In genomic region chr1:1596493-1597274, GRCh38 we compare ENCODE assay signal across 19 cellular contexts. TPM values are rescaled to one million over a fixed set of nuclear protein-coding genes. Genes with fewer than 3 reads are reported as not detected.
DNase-seq lines count a peak whose midpoint lies in the region; ATAC-seq, FAIRE-seq and TF ChIP-seq lines count a peak whose summit lies in the region.
"Had no signal": no experiment of that assay in that cellular context is flagged by ENCODE, and none has a peak within 500 bp of the region (broad histone marks: within the 10 kb centered on the region; RNA-seq: fewer than 3 reads in every experiment).

No MANE protein-coding gene starts in this region.

- H3K14ac ChIP-seq in IMR-90 (replicated peaks; ENCODE audit: low read depth, low read length), result no peak overlapping the region

- no peaks in the 10 kb centered on the region for H3K9me1 ChIP-seq in IMR-90 (ENCODE audit: insufficient read depth, low read length)

- no peaks in the 10 kb centered on the region for H3K79me1 ChIP-seq in IMR-90 (ENCODE audit: low read depth in 1 of 2, low read length in 2 of 2)

- H3K27me3 ChIP-seq in IMR-90 (ENCODE audit: control insufficient read depth, insufficient read depth, low read length) (peaks cover 24% of the 10 kb centered on the region), iPS-15b (ENCODE audit: control insufficient read depth, insufficient read depth, low read length) (peaks cover 38% of the 10 kb centered on the region), pancreas (no peaks in the 10 kb centered on the region)

- in situ Hi-C loops in IMR-90 (cut with MboI; ENCODE audit: low sequenced_read_pairs), result no loop called here

- intact Hi-C loops in IMR-90 (cut with micrococcal nuclease) (no loop called here), pancreas (cut with DNase I) (no loop called here)

- BruUV-seq in IMR-90 (replicated peaks; lab: Mats Ljungman, UMichigan), result no TSS peak

- H3K9me3 ChIP-seq in IMR-90 (ENCODE audit: control insufficient read depth, insufficient read depth, low read length) (no peaks in the 10 kb centered on the region), iPS-15b (ENCODE audit: control insufficient read depth, insufficient read depth, low read length) (no peaks in the 10 kb centered on the region), pancreas (no peaks in the 10 kb centered on the region)
- H3K9me3 ChIP-seq: psoas muscle, uterus had no signal

- H3K36me3 ChIP-seq in IMR-90 (ENCODE audit: control insufficient read depth, insufficient read depth, low read length) (no peaks in the 10 kb centered on the region), iPS-15b (ENCODE audit: control insufficient read depth, insufficient read depth, low read length) (no peaks in the 10 kb centered on the region), pancreas (no peaks in the 10 kb centered on the region)
- H3K36me3 ChIP-seq: neural progenitor cell, uterus had no signal

- no peak for FAIRE-seq in pancreas (lab: Jason Lieb, UNC)

- no peak overlapping the region for H2BK20ac ChIP-seq in IMR-90 (ENCODE audit: low read depth, low read length)

- no peak overlapping the region for H2BK5ac ChIP-seq in IMR-90 (ENCODE audit: low read depth, low read length, poor library complexity, severe bottlenecking)

- no peak overlapping the region for H3K4me2 ChIP-seq in IMR-90 (ENCODE audit: low read depth, low read length)
- H3K4me2 ChIP-seq: neural progenitor cell had no signal

- 30% methylated on average over 12 of the region's 12 CpGs; no CpG with 5 or more reads in 1 of the 2 experiments for WGBS in IMR-90 (ENCODE audit: extremely low coverage in 2 of 2, insufficient read length in 1 of 2), 2 experiments
- 52 to 57% methylated on average over 11 to 12 of the region's 12 CpGs for WGBS in pancreas, 2 donors

- H2AK9ac ChIP-seq in IMR-90 (replicated peaks; ENCODE audit: low read depth, low read length, poor library complexity), result no peak overlapping the region

- H3K27ac ChIP-seq in IMR-90 (ENCODE audit: insufficient read depth, low read length) (no peak overlapping the region), pancreas (no peak overlapping the region)
- H3K27ac ChIP-seq: neural progenitor cell, psoas muscle, skin epidermis, uterus had no signal

- H2BK120ac ChIP-seq in IMR-90 (ENCODE audit: low read depth, low read length), result no peak overlapping the region

- no peak overlapping the region for H3K56ac ChIP-seq in IMR-90 (ENCODE audit: extremely low read depth, insufficient read depth, low read length)

- H3K4ac ChIP-seq in IMR-90 (ENCODE audit: low read depth, low read length), result no peak overlapping the region

- peak overlapping the region; percentile 14 for H2AFZ ChIP-seq in IMR-90 (replicated peaks; ENCODE audit: low read length, poor library complexity)
- H2AFZ ChIP-seq: neural progenitor cell had no signal

- no peak for ATAC-seq in IMR-90 (ENCODE audit: low read depth)
- no peak for ATAC-seq in pancreas
- ATAC-seq in GM19023 (IDR thresholded peaks at IDR 0.05; ENCODE audit: unreplicated experiment), result no peak
- ATAC-seq in HG02588 (IDR thresholded peaks at IDR 0.05; ENCODE audit: unreplicated experiment), result no peak

- H3K9ac ChIP-seq in IMR-90 (ENCODE audit: low read depth, low read length) (no peak overlapping the region), iPS-15b (ENCODE audit: low read depth, low read length) (peak overlapping the region; percentile 24)
- H3K9ac ChIP-seq: neural progenitor cell had no signal

- H3K23ac ChIP-seq in IMR-90 (ENCODE audit: low read depth, low read length), result no peak overlapping the region

- no peak for TF ChIP-seq POLR2A in IMR-90 (IDR thresholded peaks at IDR 0.05; ENCODE audit: low read depth, low read length)

- H4K8ac ChIP-seq in IMR-90 (ENCODE audit: low read depth in 2 of 2, low read length in 2 of 2), result no peak overlapping the region

- H4K91ac ChIP-seq in IMR-90 (ENCODE audit: insufficient read depth, low read depth, low read length), result no peak overlapping the region

- dilution Hi-C loops in IMR-90 (cut with HindIII; ENCODE audit: low sequenced_read_pairs, unreplicated experiment), result no loop called here

- H4K5ac ChIP-seq in IMR-90 (ENCODE audit: low read depth, low read length), result no peak overlapping the region

- POLR2A ChIA-PET in IMR-90 (lab: Charles Lee; ENCODE audit: unreplicated experiment), result no interaction called here

- TF ChIP-seq RAD21 in IMR-90 (IDR thresholded peaks at IDR 0.05; ENCODE audit: low read length), result no peak

- H2AK5ac ChIP-seq in IMR-90 (ENCODE audit: low read depth, low read length), result no peak overlapping the region

- H2BK15ac ChIP-seq in IMR-90 (ENCODE audit: low read depth, low read length), result no peak overlapping the region

- TF ChIP-seq CTCF in GM10266 (IDR thresholded peaks at IDR 0.05; ENCODE audit: control insufficient read depth, insufficient read depth, low read depth, missing control alignments), result no peak
- no peak for TF ChIP-seq CTCF in IMR-90 (conservative IDR thresholded peaks at IDR 0.05; ENCODE audit: low read depth, low read length)
- TF ChIP-seq CTCF in pancreas (IDR thresholded peaks at IDR 0.05), result no peak

- no peak overlapping the region for H3K18ac ChIP-seq in IMR-90 (ENCODE audit: low read depth, low read length)

- peaks cover 10% of the 10 kb centered on the region; the same call in 1 of the 2 replicates for H3K4me1 ChIP-seq in IMR-90 (ENCODE audit: control insufficient read depth, insufficient read depth, low read length)
- H3K4me1 ChIP-seq in iPS-15b (ENCODE audit: control insufficient read depth, insufficient read depth, low read length), result peaks cover 3% of the 10 kb centered on the region
- peaks cover 0 to 6% (median 4%) of the 10 kb centered on the region in 3 donors for H3K4me1 ChIP-seq in pancreas

- no peak overlapping the region for H3K4me3 ChIP-seq in IMR-90 (ENCODE audit: insufficient read depth, low read depth, low read length)
- no peak overlapping the region for H3K4me3 ChIP-seq in iPS-15b (ENCODE audit: low read depth, low read length)
- no peak overlapping the region for H3K4me3 ChIP-seq in pancreas
- H3K4me3 ChIP-seq: neural progenitor cell, psoas muscle, skin epidermis, uterus had no signal

- DNase-seq in GM10266 (ENCODE audit: extremely low spot score) (peak; percentile 62), IMR-90 (no peak), pancreas (no peak)
- DNase-seq: activated CD4-positive, alpha-beta T cell treated with anti-CD3 and anti-CD28 coated beads for 1 hour; aorta; DMS 273 treated with DMSO at 0.1 percent for 48 hours; glutamatergic neuron; NCI-H1048; NCI-H187 treated with DMSO at 0.1 percent for 48 hours; psoas muscle; stimulated activated CD4-positive, alpha-beta T cell treated with anti-CD3 and anti-CD28 coated beads, Interleukin-2, amount 100 ng/mL, for 24 hours; uterus had no signal

- CTCF ChIA-PET in IMR-90 (lab: Yijun Ruan, JAX), result no interaction called here

- H4K20me1 ChIP-seq in IMR-90 (ENCODE audit: insufficient read depth, low read length), result no peaks in the 10 kb centered on the region

TF ChIP-seq in IMR-90, 13 proteins besides CTCF, POLR2A, EP300 and RAD21:
- no peak for TF ChIP-seq BHLHE40 (IDR thresholded peaks at IDR 0.05; ENCODE audit: low read depth, low read length)
- no peak for TF ChIP-seq FOS (IDR thresholded peaks at IDR 0.05; ENCODE audit: low read depth, low read length)
- TF ChIP-seq MAFK (IDR thresholded peaks at IDR 0.05; ENCODE audit: low read depth, low read length), result no peak

RNA-seq across cellular contexts. Expression of gene FNDC10, which starts 3.3 kb away (rescaled TPM):
- total RNA-seq in IMR-90 (2012; rRNA removed) (0.28 and 0.36 TPM in 2 replicates), pancreas (1 to 10 TPM in 2 of 6 donors, under 1 TPM in 4; 0.28 to 2.4 (median 0.71) TPM)
- polyA plus RNA-seq in IMR-90 (2012; rRNA removed) (5.8 and 7.6 TPM in 2 replicates), pancreas (1 to 10 TPM; 1.6 to 2.3 TPM)
- 6.7 and 13.9 TPM in 2 replicates for polyA plus RNA-seq in IMR-90 (2012; cell fraction: cytosol; rRNA removed)
- 1.9 and 5.3 TPM in 2 replicates for polyA plus RNA-seq in IMR-90 (2012; cell fraction: nucleus; rRNA removed; ENCODE audit: low replicate concordance)

RNA-seq across cellular contexts. Expression of gene MIB2, which starts 18.6 kb away (rescaled TPM):
- total RNA-seq in IMR-90 (2012; rRNA removed), result 17.2 and 18.1 TPM in 2 replicates
- 47.8 and 58.0 TPM in 2 replicates for polyA plus RNA-seq in IMR-90 (2012; rRNA removed)
- polyA plus RNA-seq in IMR-90 (2012; cell fraction: cytosol; rRNA removed), result 32.4 and 47.2 TPM in 2 replicates
- polyA plus RNA-seq in IMR-90 (2012; cell fraction: nucleus; rRNA removed; ENCODE audit: low replicate concordance), result 393 and 1,256 TPM in 2 replicates
- total RNA-seq in pancreas, result 10 to 100 TPM; 27.4 to 60.8 (median 32.4) TPM
- 100 to 1,000 TPM; 140 to 253 TPM for polyA plus RNA-seq in pancreas

RNA-seq across cellular contexts. Expression of gene SSU72, which starts 22.0 kb away (rescaled TPM):
- 33.7 and 43.3 TPM in 2 replicates for total RNA-seq in IMR-90 (2012; rRNA removed)
- 88.4 and 94.0 TPM in 2 replicates for polyA plus RNA-seq in IMR-90 (2012; rRNA removed)
- polyA plus RNA-seq in IMR-90 (2012; cell fraction: cytosol; rRNA removed), result 64.1 and 72.5 TPM in 2 replicates
- polyA plus RNA-seq in IMR-90 (2012; cell fraction: nucleus; rRNA removed; ENCODE audit: low replicate concordance), result 50.5 and 89.0 TPM in 2 replicates
- total RNA-seq in pancreas, result 10 to 100 TPM; 49.2 to 63.2 (median 54.4) TPM
- polyA plus RNA-seq in pancreas, result 10 to 100 TPM; 57.9 to 74.3 TPM

RNA-seq across cellular contexts. Expression of gene MMP23B, which starts 35.3 kb away (rescaled TPM):
- total RNA-seq in IMR-90 (2012; rRNA removed) (1.1 and 1.4 TPM in 2 replicates), pancreas (1 to 10 TPM in 3 of 6 donors, under 1 TPM in 3; 0.46 to 6.9 (median 1.6) TPM)
- polyA plus RNA-seq in IMR-90 (2012; rRNA removed) (5.4 and 9.1 TPM in 2 replicates), pancreas (10 to 100 TPM in 1 of 2 donors, 1 to 10 TPM in 1; 1.1 to 12.3 TPM)
- 9.6 and 14.4 TPM in 2 replicates for polyA plus RNA-seq in IMR-90 (2012; cell fraction: cytosol; rRNA removed)
- 23.7 and 54.5 TPM in 2 replicates for polyA plus RNA-seq in IMR-90 (2012; cell fraction: nucleus; rRNA removed; ENCODE audit: low replicate concordance)
- total RNA-seq: HT1080 had no signal

RNA-seq across cellular contexts. Expression of gene TMEM240, which starts 56.3 kb away (rescaled TPM):
- total RNA-seq in IMR-90 (2012; rRNA removed), result 1.1 and 1.6 TPM in 2 replicates
- polyA plus RNA-seq in IMR-90 (2012; rRNA removed), result 7.6 and 10.2 TPM in 2 replicates
- 13.4 and 14.3 TPM in 2 replicates for polyA plus RNA-seq in IMR-90 (2012; cell fraction: cytosol; rRNA removed)
- 13.3 and 31.6 TPM in 2 replicates for polyA plus RNA-seq in IMR-90 (2012; cell fraction: nucleus; rRNA removed; ENCODE audit: low replicate concordance)
- 1 to 10 TPM in 1 of 6 donors, under 1 TPM in 4, not detected in 1; 0.22 to 1.0 (median 0.49) TPM for total RNA-seq in pancreas
- 1 to 10 TPM; 2.5 to 3.6 TPM for polyA plus RNA-seq in pancreas
- polyA plus RNA-seq: CD14-positive monocyte had no signal
